10 cellular contexts compared by ENCODE assay signal in genomic region chr11:46357483-46357936, GRCh38. TPM values are rescaled to one million over a fixed set of nuclear protein-coding genes. Genes with fewer than 3 reads are reported as not detected.
DNase-seq lines count a peak whose midpoint lies in the region; ATAC-seq and TF ChIP-seq lines count a peak whose summit lies in the region.
"Had no signal": no experiment of that assay in that cellular context is flagged by ENCODE, and none has a peak within 500 bp of the region (broad histone marks: within the 10 kb centered on the region; RNA-seq: fewer than 3 reads in every experiment).

No MANE protein-coding gene starts in this region.

- H3K27me3 Mint-ChIP-seq in T-cell = no peaks in the 10 kb centered on the region

- intact Hi-C loops in Right ventricle myocardium inferior (cut with DNase I) (no loop called here), heart left ventricle (cut with DNase I) (no loop called here), transverse colon (cut with DNase I; ENCODE audit: low total_unique reads) (no loop called here), sciatic nerve (cut with DNase I) (loop anchor here (10.0 kb wide), 1 partner anchor 1007 kb away; no protein-coding TSS in a partner anchor)

- H3K27me3 ChIP-seq in heart left ventricle (no peaks in the 10 kb centered on the region), transverse colon (no peaks in the 10 kb centered on the region)
- H3K27me3 ChIP-seq: brain microvascular endothelial cell had no signal

- H3K9me3 ChIP-seq in heart left ventricle (no peaks in the 10 kb centered on the region), transverse colon (no peaks in the 10 kb centered on the region)

- ATAC-seq in Right ventricle myocardium inferior (no peak), heart left ventricle (no peak), T-cell (replicated peaks in 1 of 4) (no peak), sciatic nerve (no peak), HG03460 (IDR thresholded peaks at IDR 0.05; ENCODE audit: unreplicated experiment) (no peak)

- POLR2A ChIA-PET in T-cell (lab: Charles Lee) = interaction anchor here in 1 of 2 donors (1.0 kb wide), 1 partner anchor 27 kb away, joined by 3 read pairs; no protein-coding TSS in a partner anchor

- in situ Hi-C loops in transverse colon (cut with MboI; ENCODE audit: low pct_ligation_motif_present in 1 of 4, low pct_unique_long_range_greater_than_20kb in 1 of 4, low sequenced_read_pairs in 3 of 4) = no loop called here

- peak; percentile 71 for DNase-seq in Right ventricle myocardium inferior (ENCODE audit: missing footprints)
- DNase-seq in heart left ventricle = no peak
- no peak for DNase-seq in T-cell
- DNase-seq in islet precursor cell = peak; percentile 57
- DNase-seq in transverse colon = peak; percentile 40
- no peak for DNase-seq in sciatic nerve (ENCODE audit: low spot score)
- DNase-seq in stimulated activated CD4-positive, alpha-beta T cell treated with anti-CD3 and anti-CD28 coated beads, Interleukin-4, amount 100 ng/mL, for 24 hours = no peak

- H3K27ac Mint-ChIP-seq in T-cell = peak overlapping the region; percentile 79 to 85

- no peak for TF ChIP-seq EP300 in transverse colon (IDR thresholded peaks at IDR 0.05; ENCODE audit: low read depth)

- peaks cover 0 to 13% (median 0%) of the 10 kb centered on the region in 9 donors for H3K36me3 ChIP-seq in heart left ventricle
- H3K36me3 ChIP-seq in transverse colon = no peaks in the 10 kb centered on the region
- H3K36me3 ChIP-seq: brain microvascular endothelial cell had no signal

- H3K27ac ChIP-seq in heart left ventricle (peak overlapping the region in 1 of 12 donors; percentile 35), transverse colon (no peak overlapping the region)
- H3K27ac ChIP-seq: brain microvascular endothelial cell had no signal

- H3K4me1 Mint-ChIP-seq in T-cell = peaks cover 79 to 85% (median 80%) of the 10 kb centered on the region in 3 donors

- H3K4me3 Mint-ChIP-seq in T-cell = no peak overlapping the region
- H3K4me3 Mint-ChIP-seq: neural crest cell had no signal

- H3K36me3 Mint-ChIP-seq in T-cell = peaks cover 3% of the 10 kb centered on the region

- no peak for TF ChIP-seq CTCF in heart left ventricle (IDR thresholded peaks at IDR 0.05)
- TF ChIP-seq CTCF in transverse colon (IDR thresholded peaks at IDR 0.05) = no peak

- H3K9me3 Mint-ChIP-seq in T-cell = no peaks in the 10 kb centered on the region
- H3K9me3 Mint-ChIP-seq: neural crest cell had no signal

- WGBS in heart left ventricle, 4 donors = 72 to 77% (median 74%) methylated on average over 10 to 11 of the region's 11 CpGs
- 30 to 61% methylated on average over 2 to 6 of the region's 11 CpGs for WGBS in transverse colon (ENCODE audit: low coverage in 1 of 2), 2 donors

- TF ChIP-seq POLR2A in heart left ventricle (IDR thresholded peaks at IDR 0.05) (no peak), transverse colon (IDR thresholded peaks at IDR 0.05) (no peak)

- H3K4me3 ChIP-seq in heart left ventricle (no peak overlapping the region), transverse colon (no peak overlapping the region)

- CTCF ChIA-PET in T-cell (lab: Charles Lee) = interaction anchor here (1.3 to 2.6 kb wide), 2 partner anchors 9 to 11 kb away, joined by 3 to 13 read pairs; partner anchors contain the start of gene DGKZ (in 1 of the 2)

- H3K4me1 ChIP-seq in heart left ventricle = peaks cover 7 to 80% (median 30%) of the 10 kb centered on the region in 12 donors
- H3K4me1 ChIP-seq in transverse colon = peaks cover 8 to 38% (median 17%) of the 10 kb centered on the region in 4 donors

RNA-seq across cellular contexts. Expression of gene DGKZ, which starts 10.2 kb away (rescaled TPM):
- total RNA-seq in Right ventricle myocardium inferior (67.5 TPM), heart left ventricle (100 to 1,000 TPM in 1 of 9 donors, 10 to 100 TPM in 8; 57.9 to 114 (median 62.5) TPM), T-cell (100 to 1,000 TPM; 235 to 318 (median 251) TPM), transverse colon (100 to 1,000 TPM in 1 of 4 donors, 10 to 100 TPM in 3; 56.4 to 105 (median 67.7) TPM), sciatic nerve (45.5 TPM)
- polyA plus RNA-seq in heart left ventricle = 10 to 100 TPM; 41.7 to 59.5 TPM

RNA-seq across cellular contexts. Expression of gene MDK, which starts 24.0 kb away (rescaled TPM):
- total RNA-seq in Right ventricle myocardium inferior = 3.2 TPM
- total RNA-seq in heart left ventricle = 10 to 100 TPM in 3 of 9 donors, 1 to 10 TPM in 6; 1.9 to 26.5 (median 7.9) TPM
- polyA plus RNA-seq in heart left ventricle = 1 to 10 TPM; 2.3 to 4.8 TPM
- total RNA-seq in T-cell = 1 to 10 TPM; 5.8 to 8.6 (median 8.3) TPM
- 100 to 1,000 TPM in 3 of 4 donors, 10 to 100 TPM in 1; 34.4 to 309 (median 180) TPM for total RNA-seq in transverse colon
- total RNA-seq in sciatic nerve = 92.7 TPM

RNA-seq across cellular contexts. Expression of gene CHRM4, which starts 34.1 kb away (rescaled TPM):
- not detected for total RNA-seq in Right ventricle myocardium inferior
- under 1 TPM in 3 of 9 donors, not detected in 6; 0.15 to 0.27 (median 0.20) TPM for total RNA-seq in heart left ventricle
- polyA plus RNA-seq in heart left ventricle = under 1 TPM in 1 of 2 donors, not detected in 1; 0.08 TPM
- total RNA-seq in T-cell = 1 to 10 TPM in 2 of 5 donors, under 1 TPM in 2, not detected in 1; 0.18 to 3.9 (median 1.5) TPM
- total RNA-seq in transverse colon = 1 to 10 TPM in 1 of 4 donors, under 1 TPM in 1, not detected in 2; 0.82 to 3.3 TPM
- total RNA-seq in sciatic nerve = not detected

Comparison
In these comparisons a context has a peak if more than half of its experiments do, and no peak if none do; other contexts are left out.
1. DNase-seq: peak in Right ventricle myocardium inferior (single experiment), islet precursor cell (single experiment) and transverse colon (single experiment); none in heart left ventricle (0 of 5), T-cell (0 of 34), sciatic nerve (single experiment) and stimulated activated CD4-positive, alpha-beta T cell treated with anti-CD3 and anti-CD28 coated beads, Interleukin-4, amount 100 ng/mL, for 24 hours (single experiment).